8 cellular contexts compared by ENCODE assay signal in the genomic region with DNA sequence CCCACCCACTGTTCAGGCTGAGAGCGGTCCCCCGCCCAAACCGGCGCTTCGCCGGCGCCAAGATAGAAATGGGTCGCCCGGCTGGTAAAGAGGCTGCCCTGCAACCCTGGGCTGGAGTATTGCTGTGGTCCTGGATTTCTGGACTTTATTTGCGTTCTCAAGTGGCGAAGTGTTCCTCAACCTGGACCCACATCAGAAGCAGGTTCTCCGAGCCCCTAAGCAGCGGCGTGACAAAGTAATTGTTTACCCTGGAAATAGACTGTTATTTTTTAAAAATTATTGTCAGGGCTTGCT. TPM values are rescaled to one million over a fixed set of nuclear protein-coding genes. Genes with fewer than 3 reads are reported as not detected.
A peak's percentile ranks its signal among the peaks of the same experiment; 100 is the strongest.
DNase-seq lines count a peak whose midpoint lies in the region; ATAC-seq, FAIRE-seq and TF ChIP-seq lines count a peak whose summit lies in the region.

No MANE protein-coding gene starts in this region.

- H3K79me2 ChIP-seq in astrocyte (ENCODE audit: insufficient read depth, low read length) = peaks cover 51% of the 10 kb centered on the region

- ATAC-seq in GM19043 (IDR thresholded peaks at IDR 0.05; ENCODE audit: low read depth, unreplicated experiment) (peak; percentile 24), HG03342 (IDR thresholded peaks at IDR 0.05; ENCODE audit: unreplicated experiment) (peak; percentile 32)

- peak overlapping the region; percentile 85 for H3K4me2 ChIP-seq in astrocyte (ENCODE audit: low read length)

- H3K27me3 Mint-ChIP-seq in astrocyte (ENCODE audit: low read depth, unreplicated experiment) = no peaks in the 10 kb centered on the region

- H4K20me1 ChIP-seq in astrocyte (ENCODE audit: insufficient read depth, low read length) = peaks cover 29% of the 10 kb centered on the region

- no peaks in the 10 kb centered on the region for H3K9me3 ChIP-seq in astrocyte (ENCODE audit: insufficient read depth, low read depth, low read length)

- no peaks in the 10 kb centered on the region for H3K36me3 ChIP-seq in astrocyte (ENCODE audit: insufficient read depth, low read length)

- H3K9me3 Mint-ChIP-seq in astrocyte (ENCODE audit: unreplicated experiment) = no peaks in the 10 kb centered on the region

- H3K4me3 Mint-ChIP-seq in astrocyte (ENCODE audit: unreplicated experiment) = peak overlapping the region; percentile 90

- peaks cover 2% of the 10 kb centered on the region for H3K36me3 Mint-ChIP-seq in astrocyte (ENCODE audit: low read depth, unreplicated experiment)

- H2AFZ ChIP-seq in astrocyte (ENCODE audit: low read depth, low read length) = peak overlapping the region; percentile 84

- H3K4me1 ChIP-seq in astrocyte (ENCODE audit: insufficient read depth, low read length) = peaks cover 14% of the 10 kb centered on the region

- no peak for TF ChIP-seq CTCF in astrocyte (IDR thresholded peaks at IDR 0.05; ENCODE audit: insufficient read depth, low read depth, low read length)
- no peak for TF ChIP-seq CTCF in GM20000 (IDR thresholded peaks at IDR 0.05; ENCODE audit: extremely low read depth, missing control alignments)

- peaks cover 6% of the 10 kb centered on the region for H3K4me1 Mint-ChIP-seq in astrocyte (ENCODE audit: low read depth, unreplicated experiment)

- H3K27ac ChIP-seq in astrocyte (ENCODE audit: low read depth, low read length) (peak overlapping the region; percentile 95), layer of hippocampus (ENCODE audit: low read depth, low read length) (peak overlapping the region; percentile 95), temporal lobe (ENCODE audit: low read depth, low read length) (peak overlapping the region; percentile 85)

- peak overlapping the region; percentile 97 for H3K9ac ChIP-seq in astrocyte (ENCODE audit: low read length)

- H3K27me3 ChIP-seq in astrocyte (ENCODE audit: insufficient read depth, low read length) (no peaks in the 10 kb centered on the region), layer of hippocampus (ENCODE audit: control insufficient read depth, insufficient read depth, low read length) (no peaks in the 10 kb centered on the region)

- peak overlapping the region; percentile 86 for H3K4me3 ChIP-seq in astrocyte (ENCODE audit: insufficient read depth, low read depth, low read length)

- FAIRE-seq in astrocyte (lab: Jason Lieb, UNC) = no peak

- no peak for DNase-seq in astrocyte (ENCODE audit: low read depth)
- no peak for DNase-seq in GM20000 (ENCODE audit: low spot score)
- no peak for DNase-seq in activated CD4-positive, CD25-positive, alpha-beta regulatory T cell treated with anti-CD3 and anti-CD28 coated beads, Interleukin-2, amount 50 U/mL, for 72 hours
- DNase-seq in D341Med (ENCODE audit: low spot score) = no peak

- H3K27ac Mint-ChIP-seq in astrocyte (ENCODE audit: unreplicated experiment) = peak overlapping the region; percentile 94

RNA-seq across cellular contexts. Expression of a gene that starts 0.5 kb away (rescaled TPM):
- total RNA-seq in astrocyte (39.0 and 43.0 TPM in 2 replicates), temporal lobe (86.5 TPM)
